In the genomic region with DNA sequence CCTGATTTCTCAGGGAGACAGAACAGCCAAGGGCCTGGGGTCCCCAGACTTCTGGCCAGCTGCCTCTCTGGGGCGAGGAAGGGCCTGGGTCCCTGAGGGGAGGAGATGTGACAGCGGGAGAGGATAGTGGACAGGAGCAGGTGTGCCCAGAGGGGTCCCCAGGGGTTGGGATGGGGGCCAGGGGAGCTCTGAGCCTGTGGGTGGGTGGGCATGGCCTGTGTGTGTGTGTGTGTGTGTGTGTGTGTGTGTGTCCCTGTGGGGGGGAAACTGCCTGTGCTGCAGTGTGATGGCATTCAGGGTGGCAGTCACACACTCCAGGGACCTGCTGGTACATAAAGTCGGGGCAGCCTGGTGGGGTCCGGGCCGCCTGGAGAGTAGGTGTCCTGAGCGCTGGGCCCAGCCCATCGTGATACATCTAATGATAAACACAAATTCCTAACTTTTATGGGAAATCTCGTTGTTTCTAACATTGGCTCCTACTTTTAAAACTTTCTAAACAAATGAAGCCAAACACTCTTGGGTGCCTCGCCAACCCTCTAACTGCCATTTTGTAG, we compare ENCODE assay signal across 16 cellular contexts. TPM values are rescaled to one million over a fixed set of nuclear protein-coding genes. Genes with fewer than 3 reads are reported as not detected.
DNase-seq lines count a peak whose midpoint lies in the region; ATAC-seq and TF ChIP-seq lines count a peak whose summit lies in the region.
"Had no signal": no experiment of that assay in that cellular context is flagged by ENCODE, and none has a peak within 500 bp of the region (broad histone marks: within the 10 kb centered on the region; RNA-seq: fewer than 3 reads in every experiment).

No MANE protein-coding gene starts in this region.

- H3K9me2 ChIP-seq in SK-N-SH = no peaks in the 10 kb centered on the region

- H3K9me3 ChIP-seq in SK-N-SH (no peaks in the 10 kb centered on the region), mucosa of stomach (ENCODE audit: control insufficient read depth, low read length) (no peaks in the 10 kb centered on the region), transverse colon (no peaks in the 10 kb centered on the region)

- H3K36me3 Mint-ChIP-seq in CD14-positive monocyte = peaks cover 3 to 5% of the 10 kb centered on the region in 2 donors

- no peaks in the 10 kb centered on the region for H3F3A ChIP-seq in SK-N-SH (replicated peaks; ENCODE audit: insufficient read depth)

- H3K27me3 ChIP-seq in SK-N-SH (ENCODE audit: insufficient read depth) (peaks cover 41% of the 10 kb centered on the region), dorsolateral prefrontal cortex (peaks cover 0 to 36% (median 11%) of the 10 kb centered on the region in 45 donors), mucosa of stomach (ENCODE audit: control insufficient read depth, insufficient read depth, low read length) (no peaks in the 10 kb centered on the region), transverse colon (peaks cover 19% of the 10 kb centered on the region)

- H3K4me2 ChIP-seq in SK-N-SH = no peak overlapping the region

- no peaks in the 10 kb centered on the region for H3K79me2 ChIP-seq in SK-N-SH (ENCODE audit: insufficient read depth)

- TF ChIP-seq RAD21 in SK-N-SH (IDR thresholded peaks at IDR 0.05; ENCODE audit: low read length) = no peak

- peaks cover 0 to 8% (median 3%) of the 10 kb centered on the region in 7 donors for H3K9me3 Mint-ChIP-seq in CD14-positive monocyte
- H3K9me3 Mint-ChIP-seq: activated T-cell treated with anti-CD3 and anti-CD28 coated beads, Interleukin-2, amount 50 U/mL, for 24 hours; CD4-positive, alpha-beta T cell; endodermal cell; T-helper 2 cell treated with Interferon-gamma antibody and Interleukin-4, amounts not matched to agents 5 μg/mL and 100 μg/mL, for 36 hours had no signal

- no peaks in the 10 kb centered on the region for H4K20me1 ChIP-seq in SK-N-SH (ENCODE audit: insufficient read depth)

- no peak overlapping the region for H3K4me3 ChIP-seq in SK-N-SH (ENCODE audit: low read depth in 2 of 2, low read length in 1 of 2)
- H3K4me3 ChIP-seq in dorsolateral prefrontal cortex = peak overlapping the region in 46 of 59 donors; percentile 31 to 73 (median 58)
- peak overlapping the region; percentile 75 for H3K4me3 ChIP-seq in mucosa of stomach (ENCODE audit: low read length)
- peak overlapping the region; percentile 25 to 50 (median 48) for H3K4me3 ChIP-seq in transverse colon

- POLR2A ChIA-PET in SK-N-SH (lab: Yijun Ruan, JAX) = no interaction called here

- CTCF ChIA-PET in SK-N-SH (lab: Yijun Ruan, JAX) = interaction anchor here (0.7 to 25.4 kb wide), 6 partner anchors 24 to 400 kb away, joined by 3 to 419 read pairs (median 4); a partner anchor contains a TSS

- H3K9ac ChIP-seq in SK-N-SH = no peak overlapping the region
- H3K9ac ChIP-seq in mucosa of stomach (ENCODE audit: low read length) = peak overlapping the region; percentile 92

- peaks cover 36 to 51% (median 37%) of the 10 kb centered on the region in 3 donors for H3K27me3 Mint-ChIP-seq in CD14-positive monocyte (ENCODE audit: low read depth in 3 of 3)
- H3K27me3 Mint-ChIP-seq: CD4-positive, alpha-beta T cell had no signal

- in situ Hi-C loops in transverse colon (cut with MboI; ENCODE audit: low pct_ligation_motif_present in 1 of 4, low pct_unique_long_range_greater_than_20kb in 1 of 4, low sequenced_read_pairs in 3 of 4) = no loop called here

- intact Hi-C loops in dorsolateral prefrontal cortex (cut with DNase I) = no loop called here
- intact Hi-C loops in transverse colon (cut with DNase I; ENCODE audit: low total_unique reads) = no loop called here
- intact Hi-C loops in CD14-positive monocyte (cut with micrococcal nuclease) = no loop called here

- H3K4me3 Mint-ChIP-seq in CD14-positive monocyte = peak overlapping the region in 1 of 2 donors; percentile 48

- H3K27ac ChIP-seq in SK-N-SH (ENCODE audit: low read depth in 2 of 2, low read length in 1 of 2) = no peak overlapping the region
- peak overlapping the region in 53 of 59 donors; percentile 12 to 95 (median 83) for H3K27ac ChIP-seq in dorsolateral prefrontal cortex
- H3K27ac ChIP-seq in transverse colon = peak overlapping the region; percentile 88 to 92 (median 88)
- H3K27ac ChIP-seq: 22Rv1 had no signal

- DNase-seq in SK-N-SH = peak; percentile 41
- DNase-seq in dorsolateral prefrontal cortex = no peak
- no peak for DNase-seq in transverse colon
- no peak for DNase-seq in T-helper 2 cell
- no peak for DNase-seq in effector CD4-positive, alpha-beta T cell
- no peak for DNase-seq in CD14-positive monocyte (ENCODE audit: low spot score)
- DNase-seq: activated CD4-positive, alpha-beta T cell treated with anti-CD3 and anti-CD28 coated beads for 48 hours; activated T-cell treated with anti-CD3 and anti-CD28 coated beads, Interleukin-2, amount 50 U/mL, for 24 hours; CD4-positive, alpha-beta T cell; endodermal cell; GDM1; NCI-H446 treated with DMSO at 0.1 percent for 48 hours had no signal

- H3K36me3 ChIP-seq in SK-N-SH (replicated peaks in 1 of 2; ENCODE audit: control insufficient read depth in 1 of 2, insufficient read depth in 2 of 2, low read length in 1 of 2) = no peaks in the 10 kb centered on the region
- H3K36me3 ChIP-seq in mucosa of stomach (ENCODE audit: control insufficient read depth, insufficient read depth, low read length) = peaks cover 19% of the 10 kb centered on the region
- peaks cover 0 to 25% (median 0%) of the 10 kb centered on the region in 4 donors for H3K36me3 ChIP-seq in transverse colon

- no peak for ATAC-seq in SK-N-SH treated with all-trans-retinoic acid at 6 μM for 48 hours

- no peak for TF ChIP-seq EP300 in SK-N-SH (IDR thresholded peaks at IDR 0.05; ENCODE audit: borderline replicate concordance in 1 of 2, low read depth in 1 of 2, low read length in 1 of 2)
- TF ChIP-seq EP300 in transverse colon (IDR thresholded peaks at IDR 0.05; ENCODE audit: low read depth) = no peak

- no peak overlapping the region for H2AFZ ChIP-seq in SK-N-SH (ENCODE audit: low read depth)

- no peak for TF ChIP-seq CTCF in SK-N-SH (IDR thresholded peaks at IDR 0.05)
- no peak for TF ChIP-seq CTCF in dorsolateral prefrontal cortex (IDR thresholded peaks at IDR 0.05 in 54 of 56, conservative IDR thresholded peaks at IDR 0.05 in 2 of 56; ENCODE audit: low read depth in 1 of 56, partially characterized antibody in 56 of 56)
- no peak for TF ChIP-seq CTCF in transverse colon (IDR thresholded peaks at IDR 0.05)
- no peak for TF ChIP-seq CTCF in CD14-positive monocyte (IDR thresholded peaks at IDR 0.05)

- TF ChIP-seq POLR2A in transverse colon (IDR thresholded peaks at IDR 0.05) = no peak

- peaks cover 9% of the 10 kb centered on the region for H3K4me1 Mint-ChIP-seq in CD14-positive monocyte

- peak overlapping the region in 1 of 7 donors; percentile 41 for H3K27ac Mint-ChIP-seq in CD14-positive monocyte
- H3K27ac Mint-ChIP-seq: activated T-cell treated with anti-CD3 and anti-CD28 coated beads, Interleukin-2, amount 50 U/mL, for 24 hours; CD4-positive, alpha-beta T cell; endodermal cell; T-helper 2 cell treated with Interferon-gamma antibody and Interleukin-4, amounts not matched to agents 5 μg/mL and 100 μg/mL, for 36 hours had no signal

- H3K4me1 ChIP-seq in SK-N-SH (ENCODE audit: control insufficient read depth in 1 of 2, insufficient read depth in 2 of 2, low read depth in 1 of 2, low read length in 1 of 2) = peaks cover 0 to 4% of the 10 kb centered on the region in 2 experiments; a peak in 1 of 4 replicates
- H3K4me1 ChIP-seq in mucosa of stomach (ENCODE audit: control insufficient read depth, insufficient read depth, low read length) = peaks cover 43% of the 10 kb centered on the region
- H3K4me1 ChIP-seq in transverse colon = peaks cover 7 to 32% (median 27%) of the 10 kb centered on the region in 4 donors

- WGBS in SK-N-SH (ENCODE audit: low lambda C conversion rate) = 96% methylated on average over 9 of the region's 9 CpGs
- 60 to 61% methylated on average over 1 to 9 of the region's 9 CpGs for WGBS in transverse colon (ENCODE audit: low coverage in 1 of 2), 2 donors

TF ChIP-seq in SK-N-SH, 30 proteins besides CTCF, POLR2A, EP300 and RAD21 (continues in another document):
- no peak for TF ChIP-seq GABPA (IDR thresholded peaks at IDR 0.05; ENCODE audit: low read depth)

RNA-seq across cellular contexts. Expression of a gene that starts 1.4 kb away (rescaled TPM):
- 3.6 and 7.0 TPM in 2 replicates for polyA plus RNA-seq in SK-N-SH (2012; rRNA removed)
- polyA plus RNA-seq in SK-N-SH (2012; cell fraction: cytosol; rRNA removed) = 1.7 and 3.3 TPM in 2 replicates
- polyA plus RNA-seq in SK-N-SH (2012; cell fraction: nucleus; rRNA removed) = 8.6 and 11.2 TPM in 2 replicates
- 100 to 1,000 TPM in 39 of 120 experiments, 10 to 100 TPM in 81; 27.8 to 292 (median 83.1) TPM for total RNA-seq in dorsolateral prefrontal cortex
- total RNA-seq in transverse colon = 100 to 1,000 TPM; 196 to 323 (median 229) TPM
- polyA plus RNA-seq in CD14-positive monocyte = under 1 TPM in 1 of 2 donors, not detected in 1; 0.82 TPM

RNA-seq across cellular contexts. Expression of a gene that starts 42.4 kb away (rescaled TPM):
- polyA plus RNA-seq in SK-N-SH (2012; rRNA removed) (36.5 and 39.2 TPM in 2 replicates), CD14-positive monocyte (100 to 1,000 TPM in 1 of 2 donors, 10 to 100 TPM in 1; 84.3 to 108 TPM)
- polyA plus RNA-seq in SK-N-SH (2012; cell fraction: cytosol; rRNA removed) = 12.4 and 22.4 TPM in 2 replicates
- 82.6 and 138 TPM in 2 replicates for polyA plus RNA-seq in SK-N-SH (2012; cell fraction: nucleus; rRNA removed)
- total RNA-seq in dorsolateral prefrontal cortex (10 to 100 TPM in 114 of 120 experiments, 1 to 10 TPM in 6; 6.0 to 32.0 (median 16.1) TPM), transverse colon (100 to 1,000 TPM in 1 of 4 donors, 10 to 100 TPM in 1, 1 to 10 TPM in 2; 9.3 to 116 (median 30.9) TPM)

RNA-seq across cellular contexts. Expression of a gene that starts 55.5 kb away (rescaled TPM):
- polyA plus RNA-seq in SK-N-SH (2012; rRNA removed) (145 and 158 TPM in 2 replicates), CD14-positive monocyte (10 to 100 TPM; 43.8 to 61.6 TPM)
- polyA plus RNA-seq in SK-N-SH (2012; cell fraction: cytosol; rRNA removed) = 103 and 121 TPM in 2 replicates
- 387 and 410 TPM in 2 replicates for polyA plus RNA-seq in SK-N-SH (2012; cell fraction: nucleus; rRNA removed)
- total RNA-seq in dorsolateral prefrontal cortex (100 to 1,000 TPM in 23 of 120 experiments, 10 to 100 TPM in 97; 65.3 to 160 (median 88.1) TPM), transverse colon (10 to 100 TPM; 49.0 to 83.8 (median 71.4) TPM)

RNA-seq across cellular contexts. Expression of a gene that starts 55.7 kb away (rescaled TPM):
- 22.5 and 25.3 TPM in 2 replicates for polyA plus RNA-seq in SK-N-SH (2012; rRNA removed)
- 8.8 and 11.4 TPM in 2 replicates for polyA plus RNA-seq in SK-N-SH (2012; cell fraction: cytosol; rRNA removed)
- 179 and 199 TPM in 2 replicates for polyA plus RNA-seq in SK-N-SH (2012; cell fraction: nucleus; rRNA removed)
- 10 to 100 TPM; 31.3 to 74.3 (median 47.5) TPM for total RNA-seq in dorsolateral prefrontal cortex
- total RNA-seq in transverse colon = 100 to 1,000 TPM in 2 of 4 donors, 10 to 100 TPM in 2; 25.1 to 129 (median 80.3) TPM
- 1 to 10 TPM; 3.1 to 4.4 TPM for polyA plus RNA-seq in CD14-positive monocyte

Comparison
In these comparisons a context has a peak if more than half of its experiments do, and no peak if none do; other contexts are left out.
1. H3K27ac ChIP-seq: peak in dorsolateral prefrontal cortex (53 of 59) and transverse colon (4 of 4); none in SK-N-SH (0 of 2).
2. H3K4me3 ChIP-seq: peak in dorsolateral prefrontal cortex (46 of 59), mucosa of stomach (single experiment) and transverse colon (4 of 4); none in SK-N-SH (0 of 2).